21 cellular contexts compared by ENCODE assay signal in genomic region chr6:56835612-56836011, GRCh38.
"Had no signal": no experiment of that assay in that cellular context is flagged by ENCODE, and none has a peak within 500 bp of the region (broad histone marks: within the 10 kb centered on the region; RNA-seq: fewer than 3 reads in every experiment).

No MANE protein-coding gene starts in this region.

- H3K9me3 ChIP-seq: esophagus muscularis mucosa, gastroesophageal sphincter, heart left ventricle, lower lobe of right lung, mucosa of descending colon had no signal

- DNase-seq: dermis blood vessel endothelial cell; dorsolateral prefrontal cortex; effector CD4-positive, alpha-beta T cell; effector memory CD4-positive, alpha-beta T cell; foreskin keratinocyte; heart left ventricle; hypothalamus; immature natural killer cell; islet precursor cell; kidney; kidney glomerular epithelial cell; left colon; left ventricle myocardium superior; lower lobe of right lung; mesenchymal stem cell; mucosa of descending colon had no signal

- ATAC-seq: foreskin keratinocyte, gastroesophageal sphincter, heart left ventricle, left colon, left lobe of liver, left ventricle myocardium superior, lower lobe of right lung, mucosa of descending colon had no signal

- H3K4me2 ChIP-seq: hepatocyte had no signal

- H3K27me3 ChIP-seq: dorsolateral prefrontal cortex, esophagus muscularis mucosa, foreskin keratinocyte, gastroesophageal sphincter, heart left ventricle, hepatocyte had no signal

- H3K4me3 ChIP-seq: coronary artery, dorsolateral prefrontal cortex, esophagus muscularis mucosa, gastroesophageal sphincter, heart left ventricle, hepatocyte, lower lobe of right lung, mucosa of descending colon had no signal

- H2AFZ ChIP-seq: hepatocyte had no signal

- H3K27ac ChIP-seq: coronary artery, esophagus muscularis mucosa, foreskin keratinocyte, gastroesophageal sphincter, hepatocyte, lower lobe of right lung had no signal

- H3K36me3 ChIP-seq: esophagus muscularis mucosa, gastroesophageal sphincter, heart left ventricle, lower lobe of right lung had no signal

- H3K4me1 ChIP-seq: lower lobe of right lung had no signal
